Comparison of ENCODE assay signal across 17 cellular contexts in the genomic region with DNA sequence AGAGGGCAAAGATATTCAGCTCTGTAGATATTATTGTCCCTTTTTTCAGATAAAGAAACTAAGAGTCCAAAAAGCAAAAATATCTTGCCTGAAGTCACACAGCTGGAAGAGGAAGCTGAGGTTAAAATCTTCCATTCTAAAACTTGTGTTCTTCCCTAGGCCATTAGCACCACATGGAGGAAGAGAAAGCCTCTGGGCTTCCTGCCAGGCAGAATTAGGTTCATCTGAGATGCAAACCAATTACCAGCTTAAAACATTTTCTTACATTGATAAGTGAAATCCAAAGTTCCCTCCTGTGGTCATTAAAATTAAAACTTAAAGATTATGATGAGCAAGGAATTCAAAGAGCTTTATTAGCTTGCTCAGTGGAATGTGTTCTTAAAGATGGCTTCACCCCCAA.
"Had no signal": no experiment of that assay in that cellular context is flagged by ENCODE, and none has a peak within 500 bp of the region (broad histone marks: within the 10 kb centered on the region; RNA-seq: fewer than 3 reads in every experiment).

No MANE protein-coding gene starts in this region.

- H3K27ac ChIP-seq: cardiac muscle cell, colonic mucosa, foreskin keratinocyte, neutrophil, right atrium auricular region, skin epidermis, tibial artery, vagina had no signal

- ATAC-seq: activated T-helper 17 cell treated with anti-CD3 and anti-CD28 coated beads, Interleukin-2, amount 50 U/mL, for 72 hours; foreskin keratinocyte; left cardiac atrium; naive thymus-derived CD8-positive, alpha-beta T cell had no signal

- H3K27me3 Mint-ChIP-seq: activated T-helper 17 cell treated with anti-CD3 and anti-CD28 coated beads, Interleukin-2, amount 50 U/mL, for 72 hours had no signal

- H3K4me3 ChIP-seq: cardiac muscle cell, colonic mucosa, lung, right atrium auricular region, skin epidermis, tibial artery, vagina had no signal

- H3K9me3 ChIP-seq: colonic mucosa, neutrophil, right atrium auricular region, tibial artery, vagina had no signal

- H3K36me3 ChIP-seq: cardiac muscle cell, colonic mucosa, neutrophil, right atrium auricular region, tibial artery, vagina had no signal

- H3K4me1 Mint-ChIP-seq: activated T-helper 17 cell treated with anti-CD3 and anti-CD28 coated beads, Interleukin-2, amount 50 U/mL, for 72 hours had no signal

- H3K4me1 ChIP-seq: colonic mucosa, foreskin keratinocyte, right atrium auricular region, tibial artery, vagina had no signal

- DNase-seq: activated CD4-positive, alpha-beta T cell treated with anti-CD3 and anti-CD28 coated beads, Interleukin-2, amount 50 U/mL, for 1 hour; activated CD4-positive, CD25-positive, alpha-beta regulatory T cell; activated naive CD4-positive, alpha-beta T cell treated with anti-CD3 and anti-CD28 coated beads for 36 hours; activated T-cell treated with anti-CD3 and anti-CD28 coated beads for 4 hours; colonic mucosa; effector CD4-positive, alpha-beta T cell; foreskin keratinocyte; left cardiac atrium; naive thymus-derived CD8-positive, alpha-beta T cell; tibial artery had no signal

- H3K4me3 Mint-ChIP-seq: activated naive CD4-positive, alpha-beta T cell treated with anti-CD3 and anti-CD28 coated beads for 36 hours; activated T-helper 17 cell treated with anti-CD3 and anti-CD28 coated beads, Interleukin-2, amount 50 U/mL, for 72 hours; naive thymus-derived CD8-positive, alpha-beta T cell had no signal

- H3K27ac Mint-ChIP-seq: activated naive CD4-positive, alpha-beta T cell treated with anti-CD3 and anti-CD28 coated beads for 36 hours; activated T-helper 17 cell treated with anti-CD3 and anti-CD28 coated beads, Interleukin-2, amount 50 U/mL, for 72 hours; naive thymus-derived CD8-positive, alpha-beta T cell had no signal

- H3K27me3 ChIP-seq: cardiac muscle cell, colonic mucosa, foreskin keratinocyte, neutrophil, right atrium auricular region, tibial artery, vagina had no signal
